Comparison of ENCODE assay signal across 1 cellular context in genomic region chr12:51087818-51088217, GRCh38.
TF ChIP-seq lines count a peak whose summit lies in the region.

No MANE protein-coding gene starts in this region.

TF ChIP-seq in GM12878, 131 proteins besides CTCF, POLR2A, EP300 and RAD21 (continues in another document):
- TF ChIP-seq, protein P1, sequence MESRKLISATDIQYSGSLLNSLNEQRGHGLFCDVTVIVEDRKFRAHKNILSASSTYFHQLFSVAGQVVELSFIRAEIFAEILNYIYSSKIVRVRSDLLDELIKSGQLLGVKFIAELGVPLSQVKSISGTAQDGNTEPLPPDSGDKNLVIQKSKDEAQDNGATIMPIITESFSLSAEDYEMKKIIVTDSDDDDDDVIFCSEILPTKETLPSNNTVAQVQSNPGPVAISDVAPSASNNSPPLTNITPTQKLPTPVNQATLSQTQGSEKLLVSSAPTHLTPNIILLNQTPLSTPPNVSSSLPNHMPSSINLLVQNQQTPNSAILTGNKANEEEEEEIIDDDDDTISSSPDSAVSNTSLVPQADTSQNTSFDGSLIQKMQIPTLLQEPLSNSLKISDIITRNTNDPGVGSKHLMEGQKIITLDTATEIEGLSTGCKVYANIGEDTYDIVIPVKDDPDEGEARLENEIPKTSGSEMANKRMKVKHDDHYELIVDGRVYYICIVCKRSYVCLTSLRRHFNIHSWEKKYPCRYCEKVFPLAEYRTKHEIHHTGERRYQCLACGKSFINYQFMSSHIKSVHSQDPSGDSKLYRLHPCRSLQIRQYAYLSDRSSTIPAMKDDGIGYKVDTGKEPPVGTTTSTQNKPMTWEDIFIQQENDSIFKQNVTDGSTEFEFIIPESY (IDR thresholded peaks at IDR 0.05): no peak
- TF ChIP-seq IKZF2 (IDR thresholded peaks at IDR 0.05) (peak; percentile 61 to 64; a peak in 2 of 4 replicates), CREB1 (IDR thresholded peaks at IDR 0.05; ENCODE audit: low read depth) (no peak), TCF7 (IDR thresholded peaks at IDR 0.05; ENCODE audit: borderline replicate concordance) (no peak), WRNIP1 (IDR thresholded peaks at IDR 0.05; ENCODE audit: borderline replicate concordance, low read depth, low read length) (no peak), NFYA (IDR thresholded peaks at IDR 0.05; ENCODE audit: borderline replicate concordance, low read depth, low read length) (no peak), SUPT20H (IDR thresholded peaks at IDR 0.05; ENCODE audit: borderline replicate concordance, control insufficient read depth, low read depth, low read length) (no peak), STAT3 (IDR thresholded peaks at IDR 0.05; ENCODE audit: low read depth, low read length) (no peak), CHD4 (IDR thresholded peaks at IDR 0.05) (no peak), MEF2A (IDR thresholded peaks at IDR 0.05; ENCODE audit: insufficient read depth, low read depth, low read length) (0 out of 2 replicates have a peak, but pooled peaks have one; percentile 22), NBN (IDR thresholded peaks at IDR 0.05) (0 out of 2 replicates have a peak, but pooled peaks have one; percentile 41), TAF1 (IDR thresholded peaks at IDR 0.05; ENCODE audit: borderline replicate concordance, low read depth, low read length) (no peak), YBX1 (IDR thresholded peaks at IDR 0.05) (no peak), ATF7 (IDR thresholded peaks at IDR 0.05; ENCODE audit: low read depth) (peak; percentile 40; the same call in 1 of the 2 replicates), PAX8 (IDR thresholded peaks at IDR 0.05) (no peak), FOXK2 (IDR thresholded peaks at IDR 0.05) (no peak), POLR2AphosphoS2 (IDR thresholded peaks at IDR 0.05; ENCODE audit: low read depth, low read length) (no peak), CBFB (IDR thresholded peaks at IDR 0.05; ENCODE audit: low read depth) (no peak), KLF5 (IDR thresholded peaks at IDR 0.05; ENCODE audit: partially characterized antibody) (no peak), ZNF687 (IDR thresholded peaks at IDR 0.05) (no peak), ASH2L (IDR thresholded peaks at IDR 0.05; ENCODE audit: borderline replicate concordance, low read depth) (no peak), IRF4 (IDR thresholded peaks at IDR 0.05; ENCODE audit: low read depth, low read length) (0 out of 2 replicates have a peak, but pooled peaks have one; percentile 23), NRF1 (conservative IDR thresholded peaks at IDR 0.05; ENCODE audit: low read depth, low read length) (no peak), RBBP5 (conservative IDR thresholded peaks at IDR 0.05) (no peak), NR2C1 (IDR thresholded peaks at IDR 0.05) (no peak), ESRRA (IDR thresholded peaks at IDR 0.05; ENCODE audit: low read length) (no peak), SUZ12 (IDR thresholded peaks at IDR 0.05; ENCODE audit: unreplicated experiment) (no peak), BHLHE40 (IDR thresholded peaks at IDR 0.05; ENCODE audit: borderline replicate concordance in 1 of 2, low read depth in 2 of 2, low read length in 1 of 2) (no peak), BACH1 (IDR thresholded peaks at IDR 0.05; ENCODE audit: borderline replicate concordance) (no peak; the same call in 1 of the 2 replicates), YY1 (IDR thresholded peaks at IDR 0.05; ENCODE audit: low read depth, low read length) (peak; percentile 79), BCL11A (IDR thresholded peaks at IDR 0.05; ENCODE audit: low read depth, low read length) (0 out of 2 replicates have a peak, but pooled peaks have one; percentile 15), ZSCAN29 (IDR thresholded peaks at IDR 0.05) (no peak), CHD2 (IDR thresholded peaks at IDR 0.05; ENCODE audit: borderline replicate concordance, low read depth, low read length) (no peak), STAT1 (conservative IDR thresholded peaks at IDR 0.05) (no peak), RUNX3 (IDR thresholded peaks at IDR 0.05; ENCODE audit: low read length) (peak; percentile 50), HDAC2 (IDR thresholded peaks at IDR 0.05) (no peak), SMAD1 (IDR thresholded peaks at IDR 0.05; ENCODE audit: low read depth, partially characterized antibody) (no peak), SIX5 (IDR thresholded peaks at IDR 0.05; ENCODE audit: low read depth, low read length, severe bottlenecking) (no peak), HCFC1 (IDR thresholded peaks at IDR 0.05; ENCODE audit: low read length) (no peak), KDM1A (IDR thresholded peaks at IDR 0.05; ENCODE audit: borderline replicate concordance) (no peak), JUND (IDR thresholded peaks at IDR 0.05; ENCODE audit: low read depth, low read length) (no peak), ZNF622 (IDR thresholded peaks at IDR 0.05) (no peak), RB1 (IDR thresholded peaks at IDR 0.05; ENCODE audit: borderline replicate concordance) (no peak), MTA2 (IDR thresholded peaks at IDR 0.05; ENCODE audit: low read depth) (peak; percentile 82), ZNF384 (IDR thresholded peaks at IDR 0.05; ENCODE audit: borderline replicate concordance, low read depth, low read length) (no peak), ZNF274 (IDR thresholded peaks at IDR 0.05; ENCODE audit: insufficient read depth, insufficient read length) (no peak), FOS (IDR thresholded peaks at IDR 0.05; ENCODE audit: borderline replicate concordance, extremely low read depth, insufficient read length) (no peak)
- TF ChIP-seq, protein P2, sequence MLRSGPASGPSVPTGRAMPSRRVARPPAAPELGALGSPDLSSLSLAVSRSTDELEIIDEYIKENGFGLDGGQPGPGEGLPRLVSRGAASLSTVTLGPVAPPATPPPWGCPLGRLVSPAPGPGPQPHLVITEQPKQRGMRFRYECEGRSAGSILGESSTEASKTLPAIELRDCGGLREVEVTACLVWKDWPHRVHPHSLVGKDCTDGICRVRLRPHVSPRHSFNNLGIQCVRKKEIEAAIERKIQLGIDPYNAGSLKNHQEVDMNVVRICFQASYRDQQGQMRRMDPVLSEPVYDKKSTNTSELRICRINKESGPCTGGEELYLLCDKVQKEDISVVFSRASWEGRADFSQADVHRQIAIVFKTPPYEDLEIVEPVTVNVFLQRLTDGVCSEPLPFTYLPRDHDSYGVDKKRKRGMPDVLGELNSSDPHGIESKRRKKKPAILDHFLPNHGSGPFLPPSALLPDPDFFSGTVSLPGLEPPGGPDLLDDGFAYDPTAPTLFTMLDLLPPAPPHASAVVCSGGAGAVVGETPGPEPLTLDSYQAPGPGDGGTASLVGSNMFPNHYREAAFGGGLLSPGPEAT (IDR thresholded peaks at IDR 0.05; ENCODE audit: low read depth): peak; percentile 43; the same call in 1 of the 2 replicates
- TF ChIP-seq, protein P3, sequence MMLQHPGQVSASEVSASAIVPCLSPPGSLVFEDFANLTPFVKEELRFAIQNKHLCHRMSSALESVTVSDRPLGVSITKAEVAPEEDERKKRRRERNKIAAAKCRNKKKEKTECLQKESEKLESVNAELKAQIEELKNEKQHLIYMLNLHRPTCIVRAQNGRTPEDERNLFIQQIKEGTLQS (IDR thresholded peaks at IDR 0.05; ENCODE audit: borderline replicate concordance, extremely low read depth, low read depth, low read length): no peak
- TF ChIP-seq, protein P4, sequence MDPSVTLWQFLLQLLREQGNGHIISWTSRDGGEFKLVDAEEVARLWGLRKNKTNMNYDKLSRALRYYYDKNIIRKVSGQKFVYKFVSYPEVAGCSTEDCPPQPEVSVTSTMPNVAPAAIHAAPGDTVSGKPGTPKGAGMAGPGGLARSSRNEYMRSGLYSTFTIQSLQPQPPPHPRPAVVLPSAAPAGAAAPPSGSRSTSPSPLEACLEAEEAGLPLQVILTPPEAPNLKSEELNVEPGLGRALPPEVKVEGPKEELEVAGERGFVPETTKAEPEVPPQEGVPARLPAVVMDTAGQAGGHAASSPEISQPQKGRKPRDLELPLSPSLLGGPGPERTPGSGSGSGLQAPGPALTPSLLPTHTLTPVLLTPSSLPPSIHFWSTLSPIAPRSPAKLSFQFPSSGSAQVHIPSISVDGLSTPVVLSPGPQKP (IDR thresholded peaks at IDR 0.05; ENCODE audit: low read depth, low read length): no peak
- TF ChIP-seq, protein P5, sequence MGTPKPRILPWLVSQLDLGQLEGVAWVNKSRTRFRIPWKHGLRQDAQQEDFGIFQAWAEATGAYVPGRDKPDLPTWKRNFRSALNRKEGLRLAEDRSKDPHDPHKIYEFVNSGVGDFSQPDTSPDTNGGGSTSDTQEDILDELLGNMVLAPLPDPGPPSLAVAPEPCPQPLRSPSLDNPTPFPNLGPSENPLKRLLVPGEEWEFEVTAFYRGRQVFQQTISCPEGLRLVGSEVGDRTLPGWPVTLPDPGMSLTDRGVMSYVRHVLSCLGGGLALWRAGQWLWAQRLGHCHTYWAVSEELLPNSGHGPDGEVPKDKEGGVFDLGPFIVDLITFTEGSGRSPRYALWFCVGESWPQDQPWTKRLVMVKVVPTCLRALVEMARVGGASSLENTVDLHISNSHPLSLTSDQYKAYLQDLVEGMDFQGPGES (IDR thresholded peaks at IDR 0.05): no peak
- TF ChIP-seq, protein P6, sequence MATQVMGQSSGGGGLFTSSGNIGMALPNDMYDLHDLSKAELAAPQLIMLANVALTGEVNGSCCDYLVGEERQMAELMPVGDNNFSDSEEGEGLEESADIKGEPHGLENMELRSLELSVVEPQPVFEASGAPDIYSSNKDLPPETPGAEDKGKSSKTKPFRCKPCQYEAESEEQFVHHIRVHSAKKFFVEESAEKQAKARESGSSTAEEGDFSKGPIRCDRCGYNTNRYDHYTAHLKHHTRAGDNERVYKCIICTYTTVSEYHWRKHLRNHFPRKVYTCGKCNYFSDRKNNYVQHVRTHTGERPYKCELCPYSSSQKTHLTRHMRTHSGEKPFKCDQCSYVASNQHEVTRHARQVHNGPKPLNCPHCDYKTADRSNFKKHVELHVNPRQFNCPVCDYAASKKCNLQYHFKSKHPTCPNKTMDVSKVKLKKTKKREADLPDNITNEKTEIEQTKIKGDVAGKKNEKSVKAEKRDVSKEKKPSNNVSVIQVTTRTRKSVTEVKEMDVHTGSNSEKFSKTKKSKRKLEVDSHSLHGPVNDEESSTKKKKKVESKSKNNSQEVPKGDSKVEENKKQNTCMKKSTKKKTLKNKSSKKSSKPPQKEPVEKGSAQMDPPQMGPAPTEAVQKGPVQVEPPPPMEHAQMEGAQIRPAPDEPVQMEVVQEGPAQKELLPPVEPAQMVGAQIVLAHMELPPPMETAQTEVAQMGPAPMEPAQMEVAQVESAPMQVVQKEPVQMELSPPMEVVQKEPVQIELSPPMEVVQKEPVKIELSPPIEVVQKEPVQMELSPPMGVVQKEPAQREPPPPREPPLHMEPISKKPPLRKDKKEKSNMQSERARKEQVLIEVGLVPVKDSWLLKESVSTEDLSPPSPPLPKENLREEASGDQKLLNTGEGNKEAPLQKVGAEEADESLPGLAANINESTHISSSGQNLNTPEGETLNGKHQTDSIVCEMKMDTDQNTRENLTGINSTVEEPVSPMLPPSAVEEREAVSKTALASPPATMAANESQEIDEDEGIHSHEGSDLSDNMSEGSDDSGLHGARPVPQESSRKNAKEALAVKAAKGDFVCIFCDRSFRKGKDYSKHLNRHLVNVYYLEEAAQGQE (IDR thresholded peaks at IDR 0.05; ENCODE audit: low read depth, low read length): no peak
- TF ChIP-seq, protein P7, sequence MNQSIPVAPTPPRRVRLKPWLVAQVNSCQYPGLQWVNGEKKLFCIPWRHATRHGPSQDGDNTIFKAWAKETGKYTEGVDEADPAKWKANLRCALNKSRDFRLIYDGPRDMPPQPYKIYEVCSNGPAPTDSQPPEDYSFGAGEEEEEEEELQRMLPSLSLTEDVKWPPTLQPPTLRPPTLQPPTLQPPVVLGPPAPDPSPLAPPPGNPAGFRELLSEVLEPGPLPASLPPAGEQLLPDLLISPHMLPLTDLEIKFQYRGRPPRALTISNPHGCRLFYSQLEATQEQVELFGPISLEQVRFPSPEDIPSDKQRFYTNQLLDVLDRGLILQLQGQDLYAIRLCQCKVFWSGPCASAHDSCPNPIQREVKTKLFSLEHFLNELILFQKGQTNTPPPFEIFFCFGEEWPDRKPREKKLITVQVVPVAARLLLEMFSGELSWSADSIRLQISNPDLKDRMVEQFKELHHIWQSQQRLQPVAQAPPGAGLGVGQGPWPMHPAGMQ (IDR thresholded peaks at IDR 0.05; ENCODE audit: borderline replicate concordance): no peak
- TF ChIP-seq, protein P8, sequence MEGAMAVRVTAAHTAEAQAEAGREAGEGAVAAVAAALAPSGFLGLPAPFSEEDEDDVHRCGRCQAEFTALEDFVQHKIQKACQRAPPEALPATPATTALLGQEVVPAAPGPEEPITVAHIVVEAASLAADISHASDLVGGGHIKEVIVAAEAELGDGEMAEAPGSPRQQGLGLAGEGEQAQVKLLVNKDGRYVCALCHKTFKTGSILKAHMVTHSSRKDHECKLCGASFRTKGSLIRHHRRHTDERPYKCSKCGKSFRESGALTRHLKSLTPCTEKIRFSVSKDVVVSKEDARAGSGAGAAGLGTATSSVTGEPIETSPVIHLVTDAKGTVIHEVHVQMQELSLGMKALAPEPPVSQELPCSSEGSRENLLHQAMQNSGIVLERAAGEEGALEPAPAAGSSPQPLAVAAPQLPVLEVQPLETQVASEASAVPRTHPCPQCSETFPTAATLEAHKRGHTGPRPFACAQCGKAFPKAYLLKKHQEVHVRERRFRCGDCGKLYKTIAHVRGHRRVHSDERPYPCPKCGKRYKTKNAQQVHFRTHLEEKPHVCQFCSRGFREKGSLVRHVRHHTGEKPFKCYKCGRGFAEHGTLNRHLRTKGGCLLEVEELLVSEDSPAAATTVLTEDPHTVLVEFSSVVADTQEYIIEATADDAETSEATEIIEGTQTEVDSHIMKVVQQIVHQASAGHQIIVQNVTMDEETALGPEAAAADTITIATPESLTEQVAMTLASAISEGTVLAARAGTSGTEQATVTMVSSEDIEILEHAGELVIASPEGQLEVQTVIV (IDR thresholded peaks at IDR 0.05; ENCODE audit: borderline replicate concordance, partially characterized antibody): no peak
